ENCODE assay signal across 9 cellular contexts in the genomic region with DNA sequence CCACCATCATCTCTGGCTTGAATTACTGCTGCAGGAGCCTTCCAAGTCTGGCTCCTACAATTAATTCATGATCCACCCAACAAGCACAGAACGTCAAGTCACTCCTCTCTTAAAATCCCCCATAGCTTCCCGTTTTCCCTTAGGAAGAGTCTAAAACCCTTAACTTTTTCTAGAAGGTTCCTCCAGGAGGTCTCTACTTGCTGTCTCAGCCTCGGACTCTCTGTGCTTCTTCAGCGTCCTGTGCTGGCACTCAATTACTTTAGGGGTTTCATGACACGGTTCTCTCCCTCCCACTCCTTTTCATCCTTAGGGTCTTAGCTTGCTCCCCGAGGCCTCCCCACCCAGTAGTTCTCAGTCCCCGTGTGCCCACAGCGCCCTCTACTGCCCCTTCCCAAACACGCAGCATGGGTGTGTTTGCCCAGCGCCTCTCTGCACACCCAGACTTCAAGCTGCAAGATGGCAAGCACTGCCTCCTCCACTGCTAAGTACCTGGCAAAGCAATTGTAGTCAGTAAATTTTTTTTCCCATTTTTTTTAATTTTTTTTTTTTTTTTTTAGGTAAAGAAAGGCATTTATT. TPM values are rescaled to one million over a fixed set of nuclear protein-coding genes. Genes with fewer than 3 reads are reported as not detected.
DNase-seq lines count a peak whose midpoint lies in the region; ATAC-seq, FAIRE-seq and TF ChIP-seq lines count a peak whose summit lies in the region.
"Had no signal": no experiment of that assay in that cellular context is flagged by ENCODE, and none has a peak within 500 bp of the region (broad histone marks: within the 10 kb centered on the region; RNA-seq: fewer than 3 reads in every experiment).

No MANE protein-coding gene starts in this region.

- dilution Hi-C loops in keratinocyte (cut with MboI; ENCODE audit: extremely low pct_ligation_motif_present, low sequenced_read_pairs): no loop called here

- CTCF ChIA-PET in HCT116 (lab: Charles Lee): interaction anchor here (0.8 to 2.2 kb wide), 23 partner anchors 8 to 722 kb away, joined by 3 to 21 read pairs (median 4); a partner anchor contains a TSS

- TF ChIP-seq CTCF in HCT116 (IDR thresholded peaks at IDR 0.05 in 2 of 3, conservative IDR thresholded peaks at IDR 0.05 in 1 of 3; ENCODE audit: borderline replicate concordance in 1 of 3, insufficient read depth in 1 of 3, low read depth in 2 of 3, low read length in 2 of 3) (peak; percentile 59 to 88 (median 85)), keratinocyte (optimal IDR thresholded peaks at IDR 0.05 in 1 of 3, IDR thresholded peaks at IDR 0.05 in 1 of 3, conservative IDR thresholded peaks at IDR 0.05 in 1 of 3; ENCODE audit: extremely low read depth in 1 of 3, insufficient read depth in 2 of 3, low read length in 3 of 3) (peak; percentile 66 to 86 (median 84))

- intact Hi-C loops in HCT116 (cut with micrococcal nuclease): no loop called here

- DNase-seq in CD1c-positive myeloid dendritic cell (ENCODE audit: extremely low spot score) (peak; percentile 62), HCT116 (ENCODE audit: low read depth, low spot score) (peak; percentile 44), T-helper 1 cell (peak in 4 of 5 donors; percentile 18 to 43 (median 33)), amygdala (lab: John Stamatoyannopoulos, UW) (peak in 31 of 56 donors; percentile 1 to 57 (median 14)), keratinocyte (ENCODE audit: low read depth, low spot score) (no peak), SW480 (ENCODE audit: low spot score) (no peak)
- peak; percentile 35 to 53 (median 45) for DNase-seq in stimulated activated CD4-positive, alpha-beta T cell treated with anti-CD3 and anti-CD28 coated beads, TNF-alpha, amount 100 ng/mL, for 48 hours (ENCODE audit: low read depth in 3 of 3)

- no peaks in the 10 kb centered on the region for H3K9me2 ChIP-seq in HCT116 (ENCODE audit: insufficient read depth)

- no peak overlapping the region for H3K4me2 ChIP-seq in HCT116 (ENCODE audit: low read length)
- no peak overlapping the region for H3K4me2 ChIP-seq in keratinocyte (ENCODE audit: control insufficient read depth, extremely low read depth, insufficient read depth, low read depth, low read length)

- no peak for FAIRE-seq in keratinocyte (lab: Jason Lieb, UNC)

- no peaks in the 10 kb centered on the region for H3K9me3 ChIP-seq in HCT116 (ENCODE audit: control insufficient read depth in 1 of 2, insufficient read depth in 1 of 2, low read depth in 1 of 2, low read length in 2 of 2)
- no peaks in the 10 kb centered on the region for H3K9me3 ChIP-seq in keratinocyte (ENCODE audit: control insufficient read depth, low read depth, low read length)
- H3K9me3 ChIP-seq: SJSA1 had no signal

- H4K20me1 ChIP-seq in HCT116 (ENCODE audit: insufficient read depth): no peaks in the 10 kb centered on the region
- no peaks in the 10 kb centered on the region for H4K20me1 ChIP-seq in keratinocyte (ENCODE audit: control insufficient read depth, extremely low read depth, insufficient read depth, low read length)

- TF ChIP-seq RAD21 in HCT116 (IDR thresholded peaks at IDR 0.05; ENCODE audit: low read depth): peak; percentile 77

- ATAC-seq in HCT116: peak; percentile 93
- no peak for ATAC-seq in GM18861 (IDR thresholded peaks at IDR 0.05; ENCODE audit: unreplicated experiment)

- H3K36me3 ChIP-seq in HCT116 (ENCODE audit: control insufficient read depth in 1 of 2, insufficient read depth in 2 of 2, low read length in 2 of 2) (no peaks in the 10 kb centered on the region), keratinocyte (ENCODE audit: control insufficient read depth in 2 of 2, extremely low read depth in 1 of 2, insufficient read depth in 2 of 2, low read length in 2 of 2) (no peaks in the 10 kb centered on the region)
- H3K36me3 ChIP-seq: SJSA1 had no signal

- TF ChIP-seq POLR2A in HCT116 (IDR thresholded peaks at IDR 0.05; ENCODE audit: borderline replicate concordance, extremely low read depth, insufficient read depth, insufficient read length): no peak

- H3K27me3 ChIP-seq in HCT116 (ENCODE audit: insufficient read depth, low read length): no peaks in the 10 kb centered on the region
- H3K27me3 ChIP-seq in keratinocyte (ENCODE audit: control insufficient read depth, extremely low read depth, insufficient read depth, low read length): no peaks in the 10 kb centered on the region
- H3K27me3 ChIP-seq: SJSA1 had no signal

- H3K4me3 ChIP-seq in HCT116 (replicated peaks in 1 of 2; ENCODE audit: low read depth in 1 of 2, low read length in 2 of 2) (no peak overlapping the region), keratinocyte (ENCODE audit: control insufficient read depth in 2 of 3, extremely low read depth in 1 of 3, insufficient read depth in 2 of 3, low read depth in 1 of 3, low read length in 3 of 3) (no peak overlapping the region)
- H3K4me3 ChIP-seq: SJSA1 had no signal

- H3K9ac ChIP-seq in HCT116 (ENCODE audit: low read length) (no peak overlapping the region), keratinocyte (ENCODE audit: control insufficient read depth, extremely low read depth, insufficient read depth, low read length) (no peak overlapping the region)

- H3K79me2 ChIP-seq in HCT116 (ENCODE audit: insufficient read depth, low read length): no peaks in the 10 kb centered on the region
- H3K79me2 ChIP-seq in keratinocyte (ENCODE audit: control insufficient read depth, insufficient read depth, low read length): no peaks in the 10 kb centered on the region

- RAD21 ChIA-PET in HCT116 (lab: Charles Lee; ENCODE audit: low non-redundant PET in 1 of 2, low total read pairs in 2 of 2, uncharacterized antibody in 2 of 2, unreplicated experiment in 2 of 2): interaction anchor here in 1 of 2 experiments (1.2 kb wide), 1 partner anchor 26 kb away, joined by 3 read pairs; no protein-coding TSS in a partner anchor

- no peaks in the 10 kb centered on the region for H3K9me1 ChIP-seq in keratinocyte (ENCODE audit: control insufficient read depth, extremely low read depth, insufficient read depth, low read length)

- BruUV-seq in HCT116 (replicated peaks; lab: Mats Ljungman, UMichigan): no TSS peak

- H3K27ac ChIP-seq in HCT116 (ENCODE audit: low read depth, low read length) (no peak overlapping the region), keratinocyte (ENCODE audit: control insufficient read depth, insufficient read depth, low read length) (no peak overlapping the region)
- H3K27ac ChIP-seq: SJSA1 had no signal

- peaks cover 0 to 17% of the 10 kb centered on the region in 2 experiments; a peak in 2 of 4 replicates for H3K4me1 ChIP-seq in HCT116 (ENCODE audit: control insufficient read depth in 1 of 2, insufficient read depth in 2 of 2, low read length in 2 of 2)
- H3K4me1 ChIP-seq in keratinocyte (ENCODE audit: control insufficient read depth, extremely low read depth, insufficient read depth, low read length): no peaks in the 10 kb centered on the region
- H3K4me1 ChIP-seq: SJSA1 had no signal

- H2AFZ ChIP-seq in HCT116 (ENCODE audit: low read depth, low read length, poor library complexity, severe bottlenecking): peak overlapping the region; percentile 95
- H2AFZ ChIP-seq in keratinocyte (ENCODE audit: control insufficient read depth, low read length): no peak overlapping the region

- POLR2A ChIA-PET in HCT116 (lab: Charles Lee): interaction anchor here (0.6 kb wide), 1 partner anchor 188 kb away, joined by 3 read pairs; no protein-coding TSS in a partner anchor

TF ChIP-seq in HCT116, 20 proteins besides CTCF, POLR2A, EP300 and RAD21:
- no peak for TF ChIP-seq TCF7L2 (IDR thresholded peaks at IDR 0.05; ENCODE audit: borderline replicate concordance, extremely low read depth, insufficient read depth, insufficient read length)
- TF ChIP-seq EZH2 (IDR thresholded peaks at IDR 0.05): no peak
- no peak for TF ChIP-seq CBX3 (IDR thresholded peaks at IDR 0.05; ENCODE audit: low read depth)
- no peak for TF ChIP-seq ELF1 (IDR thresholded peaks at IDR 0.05; ENCODE audit: borderline replicate concordance, low read depth)
- TF ChIP-seq SIN3A (IDR thresholded peaks at IDR 0.05; ENCODE audit: low read depth): no peak
TF ChIP-seq in HCT116: peak in this region for 0.

RNA-seq across cellular contexts. Expression of a gene that starts 25.8 kb away (rescaled TPM):
- total RNA-seq in HCT116 (2021; ENCODE audit: unreplicated experiment): 17.3 TPM
- 10.5 and 12.4 TPM in 2 replicates for polyA plus RNA-seq in HCT116 (2012)
- polyA plus RNA-seq in keratinocyte: 2.9 to 5.7 TPM (median 4.2 TPM) in 3 replicates
- 6.7 TPM for polyA plus RNA-seq in keratinocyte (2011; ENCODE audit: low read depth)
- polyA plus RNA-seq in keratinocyte (2011; cell fraction: cytosol; rRNA removed): 1.3 and 3.9 TPM in 2 replicates
- polyA plus RNA-seq in keratinocyte (2011; cell fraction: nucleus; rRNA removed): 14.7 and 19.5 TPM in 2 replicates
- 6.0 and 7.0 TPM in 2 replicates for polyA plus RNA-seq in keratinocyte (2012; ENCODE audit: low replicate concordance)
- polyA minus RNA-seq in keratinocyte: 5.3 to 6.6 TPM (median 6.4 TPM) in 3 replicates
- 10.4 TPM for polyA minus RNA-seq in keratinocyte (2011; cell fraction: cytosol; rRNA and poly(A)+ RNA removed)
- polyA minus RNA-seq in keratinocyte (2011; cell fraction: nucleus; rRNA and poly(A)+ RNA removed): 6.3 and 10.2 TPM in 2 replicates

RNA-seq across cellular contexts. Expression of a gene that starts 52.7 kb away (rescaled TPM):
- 1.7 TPM for total RNA-seq in HCT116 (2021; ENCODE audit: unreplicated experiment)
- polyA plus RNA-seq in HCT116 (2012): 2.6 and 3.0 TPM in 2 replicates
- not detected in 3 replicates for polyA plus RNA-seq in keratinocyte
- not detected for polyA plus RNA-seq in keratinocyte (2011; ENCODE audit: low read depth)
- polyA plus RNA-seq in keratinocyte (2011; cell fraction: cytosol; rRNA removed): not detected in 2 replicates
- polyA plus RNA-seq in keratinocyte (2011; cell fraction: nucleus; rRNA removed): not detected in 2 replicates
- polyA plus RNA-seq in keratinocyte (2012; ENCODE audit: low replicate concordance): 0.20 TPM in 1 of 2 replicates, not detected in the other
- polyA minus RNA-seq in keratinocyte: not detected in 3 replicates
- polyA minus RNA-seq in keratinocyte (2011; cell fraction: cytosol; rRNA and poly(A)+ RNA removed): not detected
- not detected in 2 replicates for polyA minus RNA-seq in keratinocyte (2011; cell fraction: nucleus; rRNA and poly(A)+ RNA removed)
- total RNA-seq: SJSA1 had no signal

Comparison
In these comparisons a context has a peak if more than half of its experiments do, and no peak if none do; other contexts are left out.
1. DNase-seq: peak in CD1c-positive myeloid dendritic cell (single experiment), HCT116 (single experiment), T-helper 1 cell (4 of 5), amygdala (31 of 56) and stimulated activated CD4-positive, alpha-beta T cell treated with anti-CD3 and anti-CD28 coated beads, TNF-alpha, amount 100 ng/mL, for 48 hours (3 of 3); none in keratinocyte (single experiment) and SW480 (single experiment).